ENCODE assay signal across 1 cellular context in genomic region chr2:68833162-68833561, GRCh38.
TF ChIP-seq lines count a peak whose summit lies in the region.

No MANE protein-coding gene starts in this region.

TF ChIP-seq in liver, 16 proteins besides CTCF, POLR2A, EP300 and RAD21 (continued from another document):
- TF ChIP-seq REST (IDR thresholded peaks at IDR 0.05) = no peak
- TF ChIP-seq RXRA (IDR thresholded peaks at IDR 0.05) = no peak
- TF ChIP-seq HNF4A (conservative IDR thresholded peaks at IDR 0.05) = no peak
- no peak for TF ChIP-seq GABPA (IDR thresholded peaks at IDR 0.05 in 1 of 2, conservative IDR thresholded peaks at IDR 0.05 in 1 of 2)
- TF ChIP-seq TAF1 (conservative IDR thresholded peaks at IDR 0.05) = no peak
- no peak for TF ChIP-seq ATF3 (IDR thresholded peaks at IDR 0.05)
- TF ChIP-seq NR2F2 (IDR thresholded peaks at IDR 0.05) = no peak
- no peak for TF ChIP-seq FOXA2 (IDR thresholded peaks at IDR 0.05)
